Comparison of ENCODE assay signal across 11 cellular contexts in genomic region chr6:69784595-69785377, GRCh38. TPM values are rescaled to one million over a fixed set of nuclear protein-coding genes. Genes with fewer than 3 reads are reported as not detected.
DNase-seq lines count a peak whose midpoint lies in the region; ATAC-seq, FAIRE-seq and TF ChIP-seq lines count a peak whose summit lies in the region.
"Had no signal": no experiment of that assay in that cellular context is flagged by ENCODE, and none has a peak within 500 bp of the region (broad histone marks: within the 10 kb centered on the region; RNA-seq: fewer than 3 reads in every experiment).

No MANE protein-coding gene starts in this region.

- H3K4me1 ChIP-seq in CD4-positive, CD25-positive, alpha-beta regulatory T cell (ENCODE audit: control insufficient read depth, insufficient read depth, low read length, poor library complexity, severe bottlenecking), result peaks cover 14% of the 10 kb centered on the region

- peak; percentile 40 to 42 for ATAC-seq in CD4-positive, CD25-positive, alpha-beta regulatory T cell (ENCODE audit: low read depth in 2 of 2)
- peak; percentile 75 for ATAC-seq in GM19328 (IDR thresholded peaks at IDR 0.05; ENCODE audit: unreplicated experiment)
- ATAC-seq in HG02938 (IDR thresholded peaks at IDR 0.05; ENCODE audit: unreplicated experiment), result peak; percentile 74
- ATAC-seq in T-helper 17 cell, result peak; percentile 42

- no peaks in the 10 kb centered on the region for H3K9me3 Mint-ChIP-seq in CD4-positive, CD25-positive, alpha-beta regulatory T cell

- peak overlapping the region in 3 of 4 donors; percentile 0 to 45 (median 17) for H3K4me3 Mint-ChIP-seq in CD4-positive, CD25-positive, alpha-beta regulatory T cell
- H3K4me3 Mint-ChIP-seq in T-helper 17 cell, result no peak overlapping the region

- no peak for FAIRE-seq in H54 (lab: Jason Lieb, UNC)

- no peak for TF ChIP-seq POLR2A in H54 (IDR thresholded peaks at IDR 0.05; ENCODE audit: low read depth, low read length)

- H3K27ac Mint-ChIP-seq in CD4-positive, CD25-positive, alpha-beta regulatory T cell, result peak overlapping the region; percentile 11 to 41 (median 37)
- peak overlapping the region; percentile 0 for H3K27ac Mint-ChIP-seq in T-helper 17 cell

- H3K4me1 Mint-ChIP-seq in CD4-positive, CD25-positive, alpha-beta regulatory T cell, result peaks cover 42 to 75% (median 57%) of the 10 kb centered on the region in 4 donors
- peaks cover 36% of the 10 kb centered on the region for H3K4me1 Mint-ChIP-seq in T-helper 17 cell

- DNase-seq in CD4-positive, CD25-positive, alpha-beta regulatory T cell, result peak in 1 of 3 donors; percentile 39
- no peak for DNase-seq in T-helper 17 cell
- no peak for DNase-seq in H54 (ENCODE audit: insufficient read length, low spot score)
- DNase-seq in DMS153 treated with DMSO at 0.1 percent for 48 hours (lab: John Stamatoyannopoulos, UW; ENCODE audit: unreplicated experiment), result no peak
- no peak for DNase-seq in dermis blood vessel endothelial cell
- no peak for DNase-seq in KG1 (lab: John Stamatoyannopoulos, UW)
- DNase-seq: Karpas-422; stimulated activated CD4-positive, alpha-beta T cell treated with anti-CD3 and anti-CD28 coated beads, Interleukin-1b, Interleukin-23, amount 100 ng/mL, for 48 hours; upper lobe of left lung had no signal

- no peaks in the 10 kb centered on the region for H3K27me3 Mint-ChIP-seq in CD4-positive, CD25-positive, alpha-beta regulatory T cell
- no peaks in the 10 kb centered on the region for H3K27me3 Mint-ChIP-seq in T-helper 17 cell

- no peak overlapping the region for H3K4me3 ChIP-seq in CD4-positive, CD25-positive, alpha-beta regulatory T cell (ENCODE audit: low read depth, low read length)
- H3K4me3 ChIP-seq: upper lobe of left lung had no signal

- H3K36me3 Mint-ChIP-seq in CD4-positive, CD25-positive, alpha-beta regulatory T cell, result peaks cover 32% of the 10 kb centered on the region
- peaks cover 3% of the 10 kb centered on the region for H3K36me3 Mint-ChIP-seq in T-helper 17 cell (ENCODE audit: low read depth)

- H3K9me3 ChIP-seq in CD4-positive, CD25-positive, alpha-beta regulatory T cell (ENCODE audit: control insufficient read depth in 2 of 2, low read length in 2 of 2), result no peaks in the 10 kb centered on the region
- H3K9me3 ChIP-seq in T-helper 17 cell (ENCODE audit: control insufficient read depth, low read length, poor library complexity, severe bottlenecking), result no peaks in the 10 kb centered on the region
- H3K9me3 ChIP-seq: upper lobe of left lung had no signal

- peaks cover 29% of the 10 kb centered on the region for H3K36me3 ChIP-seq in CD4-positive, CD25-positive, alpha-beta regulatory T cell (ENCODE audit: control insufficient read depth, insufficient read depth, low read length)

- H3K27me3 ChIP-seq in CD4-positive, CD25-positive, alpha-beta regulatory T cell (ENCODE audit: control insufficient read depth, insufficient read depth, low read length), result no peaks in the 10 kb centered on the region
- H3K27me3 ChIP-seq: upper lobe of left lung had no signal

- no peak overlapping the region for H3K27ac ChIP-seq in CD4-positive, CD25-positive, alpha-beta regulatory T cell (ENCODE audit: insufficient read depth, low read length, poor library complexity, severe bottlenecking)
- H3K27ac ChIP-seq: upper lobe of left lung had no signal

RNA-seq across cellular contexts. Expression of gene LMBRD1, which starts 12.0 kb away (rescaled TPM):
- total RNA-seq in CD4-positive, CD25-positive, alpha-beta regulatory T cell, result 40.8 TPM
- 10 to 100 TPM; 57.1 to 67.2 (median 59.8) TPM for polyA plus RNA-seq in CD4-positive, CD25-positive, alpha-beta regulatory T cell
- total RNA-seq in T-helper 17 cell (10 to 100 TPM; 36.5 to 45.4 TPM), dermis blood vessel endothelial cell (23.0 and 28.0 TPM in 2 replicates)
